In genomic region chr19:47730910-47731309, GRCh38 we compare ENCODE assay signal across 19 cellular contexts. TPM values are rescaled to one million over a fixed set of nuclear protein-coding genes. Genes with fewer than 3 reads are reported as not detected.
A peak's percentile ranks its signal among the peaks of the same experiment; 100 is the strongest.
DNase-seq lines count a peak whose midpoint lies in the region; ATAC-seq, FAIRE-seq and TF ChIP-seq lines count a peak whose summit lies in the region.
"Had no signal": no experiment of that assay in that cellular context is flagged by ENCODE, and none has a peak within 500 bp of the region (broad histone marks: within the 10 kb centered on the region; RNA-seq: fewer than 3 reads in every experiment).

No MANE protein-coding gene starts in this region.

- 91 to 94% methylated on average over 8 of the region's 8 CpGs for WGBS in heart right ventricle, 2 donors
- 91% methylated on average over 8 of the region's 8 CpGs for WGBS in right cardiac atrium
- 90% methylated on average over 4 of the region's 8 CpGs for WGBS in K562 (ENCODE audit: insufficient coverage, low coverage, missing lambda C conversion rate)
- no CpG with 5 or more reads among the region's 8 CpGs for WGBS in neuronal stem cell (ENCODE audit: extremely low coverage in 2 of 2, insufficient read length in 2 of 2, insufficient replicate concordance in 1 of 2), 2 donors

- H3K14ac ChIP-seq in neuronal stem cell (ENCODE audit: low read length): no peak overlapping the region

- no TSS peak for BruUV-seq in K562 (replicated peaks; lab: Mats Ljungman, UMichigan)

- no peak for TF ChIP-seq RAD21 in K562 (CRISPR knock-in tag; conservative IDR thresholded peaks at IDR 0.05 in 1 of 2, IDR thresholded peaks at IDR 0.05 in 1 of 2)

- peaks cover 4% of the 10 kb centered on the region for H3K79me1 ChIP-seq in neuronal stem cell (ENCODE audit: low read depth, low read length)

- no peaks in the 10 kb centered on the region for H3K36me3 Mint-ChIP-seq in CD14-positive monocyte
- H3K36me3 Mint-ChIP-seq: CD4-positive, CD25-positive, alpha-beta regulatory T cell had no signal

- no peak overlapping the region for H3K4me2 ChIP-seq in K562 (ENCODE audit: insufficient read depth, low read length)
- no peak overlapping the region for H3K4me2 ChIP-seq in neuronal stem cell (ENCODE audit: insufficient read depth, low read length, poor library complexity, severe bottlenecking)

- in situ Hi-C loops in K562 (cut with MboI): no loop called here

- no peak overlapping the region for H4K91ac ChIP-seq in neuronal stem cell (ENCODE audit: low read depth, low read length, poor library complexity)

- peaks cover 9 to 27% (median 12%) of the 10 kb centered on the region in 7 donors for H3K9me3 Mint-ChIP-seq in CD14-positive monocyte

- DNase-seq in heart right ventricle (no peak), right cardiac atrium (no peak), K562 (ENCODE audit: extremely low read depth in 1 of 4, low spot score in 3 of 4) (no peak), neuronal stem cell (ENCODE audit: low spot score) (no peak), NK-92 (lab: John Stamatoyannopoulos, UW; ENCODE audit: unreplicated experiment) (no peak), CD14-positive monocyte (ENCODE audit: low spot score) (no peak)
- DNase-seq: activated naive CD4-positive, alpha-beta T cell; activated T-cell treated with anti-CD3 and anti-CD28 coated beads for 4 hours; DMS153; effector memory CD4-positive, alpha-beta T cell; left lung; MM.1S; NCI-H146; SHP77; stimulated activated CD4-positive, alpha-beta T cell treated with anti-CD3 and anti-CD28 coated beads, Interleukin-12 subunit alpha, Interleukin-12 subunit beta, amount 100 ng/mL, for 4 hours had no signal

- H3K4me1 ChIP-seq in heart right ventricle (peaks cover 13 to 57% (median 39%) of the 10 kb centered on the region in 9 donors), right cardiac atrium (ENCODE audit: control insufficient read depth, insufficient read depth, low read length) (no peaks in the 10 kb centered on the region), K562 (replicated peaks in 1 of 2; ENCODE audit: control insufficient read depth in 2 of 2, insufficient read depth in 2 of 2, low read length in 2 of 2) (peaks cover 13 to 32% of the 10 kb centered on the region in 2 experiments; a peak in 4 of 5 replicates), neuronal stem cell (ENCODE audit: control insufficient read depth in 2 of 2, insufficient read depth in 1 of 2, low read depth in 1 of 2, low read length in 2 of 2) (peaks cover 2 to 7% of the 10 kb centered on the region in 2 donors)

- no peak overlapping the region for H2BK15ac ChIP-seq in neuronal stem cell (ENCODE audit: low read length)

- H3K9me3 ChIP-seq in heart right ventricle (no peaks in the 10 kb centered on the region), right cardiac atrium (ENCODE audit: control insufficient read depth, low read length) (no peaks in the 10 kb centered on the region), K562 (replicated peaks; ENCODE audit: control insufficient read depth, insufficient read depth, low read depth, low read length) (no peaks in the 10 kb centered on the region), neuronal stem cell (replicated peaks in 1 of 2; ENCODE audit: control insufficient read depth in 2 of 2, insufficient read depth in 1 of 2, low read depth in 1 of 2, low read length in 2 of 2) (peaks cover 0 to 3% of the 10 kb centered on the region in 2 donors)
- H3K9me3 ChIP-seq: left lung had no signal

- no peak overlapping the region for H2BK120ac ChIP-seq in neuronal stem cell (ENCODE audit: low read depth, low read length)

- no peaks in the 10 kb centered on the region for H4K20me1 ChIP-seq in K562 (replicated peaks; ENCODE audit: control insufficient read depth, insufficient read depth, low read length)

- no peak overlapping the region for H2BK5ac ChIP-seq in neuronal stem cell (ENCODE audit: low read length)

- H3K4ac ChIP-seq in neuronal stem cell (ENCODE audit: low read length): no peak overlapping the region

- intact Hi-C loops in heart right ventricle (cut with DNase I): no loop called here
- intact Hi-C loops in right cardiac atrium (cut with DNase I): no loop called here
- intact Hi-C loops in K562 (cut with micrococcal nuclease): no loop called here
- intact Hi-C loops in CD14-positive monocyte (cut with micrococcal nuclease): no loop called here

- H3K4me1 Mint-ChIP-seq in CD14-positive monocyte: peaks cover 10% of the 10 kb centered on the region

- no peak for FAIRE-seq in K562 (lab: Jason Lieb, UNC)
- FAIRE-seq: G401.6 had no signal

- no peak overlapping the region for H3K18ac ChIP-seq in neuronal stem cell (ENCODE audit: low read length)

- H3K27me3 Mint-ChIP-seq in CD14-positive monocyte (ENCODE audit: low read depth in 3 of 3): peaks cover 28 to 44% (median 34%) of the 10 kb centered on the region in 3 donors

- H3K4me3 ChIP-seq in heart right ventricle (no peak overlapping the region), right cardiac atrium (ENCODE audit: low read length) (no peak overlapping the region), K562 (no peak overlapping the region), neuronal stem cell (ENCODE audit: low read length in 2 of 2) (no peak overlapping the region)
- H3K4me3 ChIP-seq: left lung had no signal

- no peak overlapping the region for H2BK12ac ChIP-seq in neuronal stem cell (ENCODE audit: low read length)

- no peak for TF ChIP-seq POLR2A in K562 (conservative IDR thresholded peaks at IDR 0.05)

- no peak overlapping the region for H4K8ac ChIP-seq in neuronal stem cell (ENCODE audit: low read depth, low read length)

- H3K4me3 Mint-ChIP-seq in CD14-positive monocyte: no peak overlapping the region

- CTCF ChIA-PET in K562 (lab: Yijun Ruan, JAX; ENCODE audit: low intra/inter-chr PET ratio): no interaction called here

- peaks cover 6% of the 10 kb centered on the region; the same call in 2 of the 3 replicates for H3K79me2 ChIP-seq in K562 (ENCODE audit: control insufficient read depth, insufficient read depth, low read length)

- H3K9ac ChIP-seq in K562 (ENCODE audit: insufficient read depth in 1 of 2, low read depth in 2 of 2, low read length in 2 of 2) (peak overlapping the region in 1 of 2 experiments; percentile 18; a peak in 1 of 4 replicates), neuronal stem cell (ENCODE audit: low read depth, low read length, poor library complexity) (no peak overlapping the region)

- POLR2A ChIA-PET in K562 (lab: Yijun Ruan, JAX): no interaction called here

- H3K27ac ChIP-seq in heart right ventricle (peak overlapping the region in 7 of 10 donors; percentile 43 to 88 (median 80)), right cardiac atrium (ENCODE audit: low read length) (no peak overlapping the region), K562 (ENCODE audit: extremely low read depth, low read depth, low read length) (peak overlapping the region; percentile 81; the same call in 2 of the 3 replicates), neuronal stem cell (replicated peaks; ENCODE audit: low read length) (no peak overlapping the region)

- H3K9me1 ChIP-seq in K562 (ENCODE audit: control insufficient read depth, insufficient read depth, low read length): no peaks in the 10 kb centered on the region

- no peak for TF ChIP-seq CTCF in heart right ventricle (IDR thresholded peaks at IDR 0.05)
- TF ChIP-seq CTCF in K562 (IDR thresholded peaks at IDR 0.05 in 2 of 3, conservative IDR thresholded peaks at IDR 0.05 in 1 of 3; ENCODE audit: insufficient read depth in 2 of 3, low read depth in 1 of 3, low read length in 3 of 3): no peak
- TF ChIP-seq CTCF in CD14-positive monocyte (IDR thresholded peaks at IDR 0.05): no peak

- peak overlapping the region; percentile 70; the same call in 1 of the 2 replicates for H2AFZ ChIP-seq in K562 (ENCODE audit: low read depth, low read length)
- no peak overlapping the region for H2AFZ ChIP-seq in neuronal stem cell (ENCODE audit: low read length)

- no peak overlapping the region for H3K27ac Mint-ChIP-seq in CD14-positive monocyte
- H3K27ac Mint-ChIP-seq: CD4-positive, CD25-positive, alpha-beta regulatory T cell had no signal

- ATAC-seq in heart right ventricle: no peak
- no peak for ATAC-seq in right cardiac atrium
- ATAC-seq in K562: no peak
- ATAC-seq in GM19324 (IDR thresholded peaks at IDR 0.05; ENCODE audit: low FRiP score, unreplicated experiment): no peak

- H3K27me3 ChIP-seq in heart right ventricle (peaks cover 0 to 25% (median 0%) of the 10 kb centered on the region in 7 donors), right cardiac atrium (ENCODE audit: control insufficient read depth, insufficient read depth) (no peaks in the 10 kb centered on the region), K562 (ENCODE audit: control insufficient read depth in 2 of 2, insufficient read depth in 2 of 2, low read length in 2 of 2) (no peaks in the 10 kb centered on the region; a peak in 1 of 5 replicates), neuronal stem cell (ENCODE audit: control insufficient read depth in 3 of 3, insufficient read depth in 3 of 3, low read depth in 1 of 3, low read length in 3 of 3) (peaks cover 0 to 3% (median 0%) of the 10 kb centered on the region in 3 experiments)

- peak overlapping the region; percentile 81 for H2AK5ac ChIP-seq in neuronal stem cell (ENCODE audit: low read depth, low read length)

- TF ChIP-seq EP300 in K562 (IDR thresholded peaks at IDR 0.05; ENCODE audit: low read length): no peak

- H3K36me3 ChIP-seq in heart right ventricle (peaks cover 0 to 91% (median 19%) of the 10 kb centered on the region in 9 donors), K562 (ENCODE audit: control insufficient read depth, insufficient read depth, low read length) (peaks cover 31% of the 10 kb centered on the region; the same call in 2 of the 3 replicates), neuronal stem cell (replicated peaks in 1 of 2; ENCODE audit: control insufficient read depth in 2 of 2, insufficient read depth in 2 of 2, low read length in 2 of 2) (peaks cover 0 to 2% of the 10 kb centered on the region in 2 donors)

- no peak overlapping the region for H3K23ac ChIP-seq in neuronal stem cell (ENCODE audit: low read depth, low read length, poor library complexity)

RNA-seq across cellular contexts. Expression of gene NOP53, which starts 14.4 kb away (rescaled TPM):
- total RNA-seq in heart right ventricle: 100 to 1,000 TPM; 131 to 208 (median 177) TPM
- 100 to 1,000 TPM; 210 to 256 TPM for polyA plus RNA-seq in heart right ventricle
- total RNA-seq in right cardiac atrium: 100 to 1,000 TPM; 191 to 248 (median 237) TPM
- 322 TPM for polyA plus RNA-seq in right cardiac atrium
- total RNA-seq in K562 (2011; cell fraction: chromatin; rRNA removed; ENCODE audit: low replicate concordance): 71.9 and 141 TPM in 2 replicates
- 125 and 129 TPM in 2 replicates for total RNA-seq in K562 (2011; cell fraction: nucleolus; rRNA removed)
- total RNA-seq in K562 (2011; cell fraction: nucleoplasm; rRNA removed): 105 and 135 TPM in 2 replicates
- 254 and 304 TPM in 2 replicates for total RNA-seq in K562 (2014; rRNA removed)
- 97.1 and 111 TPM in 2 replicates for total RNA-seq in K562 (2014; rRNA removed; fragmentation: Illumina TruSeq; extraction: Trizol)
- 139 and 145 TPM in 2 replicates for total RNA-seq in K562 (2015; rRNA removed; fragmentation: Illumina TruSeq; extraction: Trizol)
- 207 and 231 TPM in 2 replicates for total RNA-seq in K562 (2021)
- 146 and 189 TPM in 2 replicates for polyA plus RNA-seq in K562 (2011; rRNA removed)
- 121 and 183 TPM in 2 replicates for polyA plus RNA-seq in K562 (2011; cell fraction: cytosol; rRNA removed)
- polyA plus RNA-seq in K562 (2011; cell fraction: nucleus; rRNA removed): 86.3 and 109 TPM in 2 replicates
- polyA plus RNA-seq in K562 (2012): 423 and 620 TPM in 2 replicates
- polyA plus RNA-seq in K562 (2014; fragmentation: Illumina TruSeq; extraction: Trizol): 113 and 268 TPM in 2 replicates
- polyA plus RNA-seq in K562 (2014; fragmentation: Nextera tagmentation; extraction: Ambion mirVana): 1 to 10 TPM; 6.5 to 7.0 TPM
- polyA plus RNA-seq in K562 (2014; rRNA removed): 257 and 274 TPM in 2 replicates
- polyA minus RNA-seq in K562 (2011; rRNA and poly(A)+ RNA removed): 48.0 and 49.6 TPM in 2 replicates
- 107 and 130 TPM in 2 replicates for polyA minus RNA-seq in K562 (2011; cell fraction: cytosol; rRNA and poly(A)+ RNA removed)
- 35.7 and 49.4 TPM in 2 replicates for polyA minus RNA-seq in K562 (2011; cell fraction: nucleus; rRNA and poly(A)+ RNA removed)
- 401 TPM for polyA plus RNA-seq in neuronal stem cell (2013, experiment 1 of 2)
- polyA plus RNA-seq in neuronal stem cell (2013, experiment 2 of 2): 405 TPM
- polyA plus RNA-seq in CD14-positive monocyte: 10 to 100 TPM; 47.5 to 70.4 TPM

RNA-seq across cellular contexts. Expression of gene EHD2, which starts 17.7 kb away (rescaled TPM):
- total RNA-seq in heart right ventricle (10 to 100 TPM; 27.5 to 78.2 (median 40.5) TPM), right cardiac atrium (10 to 100 TPM; 32.8 to 61.9 (median 49.1) TPM), K562 (2014; rRNA removed) (4.3 and 5.9 TPM in 2 replicates), K562 (2014; rRNA removed; fragmentation: Illumina TruSeq; extraction: Trizol) (1.6 and 1.8 TPM in 2 replicates), K562 (2015; rRNA removed; fragmentation: Illumina TruSeq; extraction: Trizol) (1.8 and 2.3 TPM in 2 replicates), K562 (2021) (26.3 and 32.2 TPM in 2 replicates)
- polyA plus RNA-seq in heart right ventricle (10 to 100 TPM; 51.1 to 61.0 TPM), right cardiac atrium (34.8 TPM), K562 (2011; rRNA removed) (3.0 and 9.6 TPM in 2 replicates), K562 (2014; fragmentation: Illumina TruSeq; extraction: Trizol) (14.7 and 15.3 TPM in 2 replicates), K562 (2014; fragmentation: Nextera tagmentation; extraction: Ambion mirVana) (1 to 10 TPM; 1.7 to 2.1 TPM), K562 (2014; rRNA removed) (7.5 and 9.0 TPM in 2 replicates), CD14-positive monocyte (not detected)
- total RNA-seq in K562 (2011; cell fraction: chromatin; rRNA removed; ENCODE audit: low replicate concordance): 11.5 and 24.1 TPM in 2 replicates
- 15.1 and 17.2 TPM in 2 replicates for total RNA-seq in K562 (2011; cell fraction: nucleolus; rRNA removed)
- 13.1 and 17.8 TPM in 2 replicates for total RNA-seq in K562 (2011; cell fraction: nucleoplasm; rRNA removed)
- polyA plus RNA-seq in K562 (2011; cell fraction: cytosol; rRNA removed): 6.5 and 11.7 TPM in 2 replicates
- polyA plus RNA-seq in K562 (2011; cell fraction: nucleus; rRNA removed): 5.3 and 11.9 TPM in 2 replicates
- polyA plus RNA-seq in K562 (2012): 20.4 and 23.6 TPM in 2 replicates
- polyA minus RNA-seq in K562 (2011; rRNA and poly(A)+ RNA removed): 4.3 and 4.9 TPM in 2 replicates
- polyA minus RNA-seq in K562 (2011; cell fraction: cytosol; rRNA and poly(A)+ RNA removed): 31.8 and 37.0 TPM in 2 replicates
- polyA minus RNA-seq in K562 (2011; cell fraction: nucleus; rRNA and poly(A)+ RNA removed): 7.6 and 8.9 TPM in 2 replicates
- 2.5 TPM for polyA plus RNA-seq in neuronal stem cell (2013, experiment 1 of 2)
- polyA plus RNA-seq in neuronal stem cell (2013, experiment 2 of 2): 2.3 TPM
- total RNA-seq: OCI-LY7 had no signal

RNA-seq across cellular contexts. Expression of gene SELENOW, which starts 47.6 kb away (rescaled TPM):
- total RNA-seq in heart right ventricle (1,000 to 10,000 TPM in 5 of 10 donors, 100 to 1,000 TPM in 5; 828 to 1,621 (median 1,009) TPM), right cardiac atrium (1,000 to 10,000 TPM in 2 of 4 donors, 100 to 1,000 TPM in 2; 857 to 1,126 (median 1,037) TPM), K562 (2014; rRNA removed) (191 and 212 TPM in 2 replicates), K562 (2014; rRNA removed; fragmentation: Illumina TruSeq; extraction: Trizol) (78.3 and 95.2 TPM in 2 replicates), K562 (2015; rRNA removed; fragmentation: Illumina TruSeq; extraction: Trizol) (168 and 181 TPM in 2 replicates), K562 (2021) (91.9 and 103 TPM in 2 replicates)
- polyA plus RNA-seq in heart right ventricle (1,000 to 10,000 TPM in 1 of 2 donors, 100 to 1,000 TPM in 1; 711 to 1,774 TPM), right cardiac atrium (1,795 TPM), K562 (2011; rRNA removed) (118 and 125 TPM in 2 replicates), K562 (2014; fragmentation: Illumina TruSeq; extraction: Trizol) (117 and 153 TPM in 2 replicates), K562 (2014; fragmentation: Nextera tagmentation; extraction: Ambion mirVana) (100 to 1,000 TPM; 268 to 279 TPM), K562 (2014; rRNA removed) (156 and 183 TPM in 2 replicates), CD14-positive monocyte (100 to 1,000 TPM; 171 to 204 TPM)
- total RNA-seq in K562 (2011; cell fraction: chromatin; rRNA removed; ENCODE audit: low replicate concordance): 41.1 and 91.2 TPM in 2 replicates
- 75.2 and 79.4 TPM in 2 replicates for total RNA-seq in K562 (2011; cell fraction: nucleolus; rRNA removed)
- total RNA-seq in K562 (2011; cell fraction: nucleoplasm; rRNA removed): 97.1 and 146 TPM in 2 replicates
- polyA plus RNA-seq in K562 (2011; cell fraction: cytosol; rRNA removed): 146 and 188 TPM in 2 replicates
- 94.7 and 118 TPM in 2 replicates for polyA plus RNA-seq in K562 (2011; cell fraction: nucleus; rRNA removed)
- 63.8 and 102 TPM in 2 replicates for polyA plus RNA-seq in K562 (2012)
- 20.4 and 23.9 TPM in 2 replicates for polyA minus RNA-seq in K562 (2011; rRNA and poly(A)+ RNA removed)
- polyA minus RNA-seq in K562 (2011; cell fraction: cytosol; rRNA and poly(A)+ RNA removed): 24.2 and 24.3 TPM in 2 replicates
- polyA minus RNA-seq in K562 (2011; cell fraction: nucleus; rRNA and poly(A)+ RNA removed): 17.6 and 19.3 TPM in 2 replicates
- polyA plus RNA-seq in neuronal stem cell (2013, experiment 1 of 2): 198 TPM
- 189 TPM for polyA plus RNA-seq in neuronal stem cell (2013, experiment 2 of 2)

Comparison
In these comparisons a context has a peak if more than half of its experiments do, and no peak if none do; other contexts are left out.
1. H3K27ac ChIP-seq: peak in heart right ventricle (7 of 10) and K562 (single experiment); none in right cardiac atrium (single experiment) and neuronal stem cell (single experiment).